21 cellular contexts compared by ENCODE assay signal in genomic region chr13:23392925-23393645, GRCh38.
"Had no signal": no experiment of that assay in that cellular context is flagged by ENCODE, and none has a peak within 500 bp of the region (broad histone marks: within the 10 kb centered on the region; RNA-seq: fewer than 3 reads in every experiment).

No MANE protein-coding gene starts in this region.

- H3K9me3 ChIP-seq: lower lobe of right lung, sigmoid colon, spleen, tibial artery had no signal

- H3K4me1 ChIP-seq: foreskin keratinocyte, lower lobe of right lung, neural progenitor cell, sigmoid colon, spleen had no signal

- H3K36me3 ChIP-seq: lower lobe of right lung, neural progenitor cell, sigmoid colon, spleen, tibial artery had no signal

- H2AFZ ChIP-seq: neural progenitor cell had no signal

- DNase-seq: activated CD4-positive, alpha-beta T cell treated with anti-CD3 and anti-CD28 coated beads, Interleukin-2, amount 10 ng/mL, durations not matched to agents 7 days and 5 days; activated CD4-positive, CD25-positive, alpha-beta regulatory T cell treated with anti-CD3 and anti-CD28 coated beads, Interleukin-2, amount 50 U/mL, for 72 hours; activated naive CD4-positive, alpha-beta T cell treated with anti-CD3 and anti-CD28 coated beads for 36 hours; activated naive CD8-positive, alpha-beta T cell treated with anti-CD3 and anti-CD28 coated beads, Interleukin-2, amount 10 ng/mL, durations not matched to agents 7 days and 5 days; activated T-cell treated with anti-CD3 and anti-CD28 coated beads, Interleukin-2, amount 50 U/mL, for 1 hour; amniotic stem cell; effector CD4-positive, alpha-beta T cell; erythroblast; hippocampal formation; lower lobe of right lung; naive thymus-derived CD4-positive, alpha-beta T cell; posterior cingulate gyrus; sigmoid colon; spleen; stimulated activated CD4-positive, alpha-beta T cell treated with anti-CD3 and anti-CD28 coated beads, Interleukin-4, amount 100 ng/mL, for 24 hours; stimulated activated naive CD4-positive, alpha-beta T cell treated with Interleukin-2 at 50 U/mL for 16 hours; tibial artery had no signal

- H3K4me3 ChIP-seq: lower lobe of right lung, neural progenitor cell, sigmoid colon, spleen, tibial artery had no signal

- H3K27me3 ChIP-seq: foreskin keratinocyte, neural progenitor cell, sigmoid colon, spleen, tibial artery had no signal

- ATAC-seq: foreskin keratinocyte; lower lobe of right lung; naive thymus-derived CD4-positive, alpha-beta T cell; SK-N-SH treated with all-trans-retinoic acid at 6 μM for 48 hours had no signal

- H3K27ac ChIP-seq: foreskin keratinocyte, lower lobe of right lung, neural progenitor cell, sigmoid colon, spleen, tibial artery, VCaP had no signal

- H3K4me2 ChIP-seq: neural progenitor cell had no signal

- H3K9ac ChIP-seq: neural progenitor cell had no signal
